Comparison of ENCODE assay signal across 2 cellular contexts in genomic region chr17:38598536-38598935, GRCh38.
TF ChIP-seq lines count a peak whose summit lies in the region.

No MANE protein-coding gene starts in this region.

TF ChIP-seq in HEK293, 187 proteins besides CTCF, POLR2A, EP300 and RAD21 (continued from another document and continues in another):
- TF ChIP-seq, protein P1, sequence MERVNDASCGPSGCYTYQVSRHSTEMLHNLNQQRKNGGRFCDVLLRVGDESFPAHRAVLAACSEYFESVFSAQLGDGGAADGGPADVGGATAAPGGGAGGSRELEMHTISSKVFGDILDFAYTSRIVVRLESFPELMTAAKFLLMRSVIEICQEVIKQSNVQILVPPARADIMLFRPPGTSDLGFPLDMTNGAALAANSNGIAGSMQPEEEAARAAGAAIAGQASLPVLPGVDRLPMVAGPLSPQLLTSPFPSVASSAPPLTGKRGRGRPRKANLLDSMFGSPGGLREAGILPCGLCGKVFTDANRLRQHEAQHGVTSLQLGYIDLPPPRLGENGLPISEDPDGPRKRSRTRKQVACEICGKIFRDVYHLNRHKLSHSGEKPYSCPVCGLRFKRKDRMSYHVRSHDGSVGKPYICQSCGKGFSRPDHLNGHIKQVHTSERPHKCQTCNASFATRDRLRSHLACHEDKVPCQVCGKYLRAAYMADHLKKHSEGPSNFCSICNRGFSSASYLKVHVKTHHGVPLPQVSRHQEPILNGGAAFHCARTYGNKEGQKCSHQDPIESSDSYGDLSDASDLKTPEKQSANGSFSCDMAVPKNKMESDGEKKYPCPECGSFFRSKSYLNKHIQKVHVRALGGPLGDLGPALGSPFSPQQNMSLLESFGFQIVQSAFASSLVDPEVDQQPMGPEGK (tag by site-specific recombination; IDR thresholded peaks at IDR 0.05), result peak; percentile 76
- no peak for TF ChIP-seq MYNN (tag by site-specific recombination; IDR thresholded peaks at IDR 0.05; ENCODE audit: borderline replicate concordance)
- TF ChIP-seq ZBTB44 (tag by site-specific recombination; IDR thresholded peaks at IDR 0.05), result peak; percentile 54; the same call in 1 of the 2 replicates
- peak; percentile 20; the same call in 1 of the 2 replicates for TF ChIP-seq ZNF843 (tag by site-specific recombination; IDR thresholded peaks at IDR 0.05)
- TF ChIP-seq ZNF24 (tag by site-specific recombination; IDR thresholded peaks at IDR 0.05), result peak; percentile 83; the same call in 1 of the 2 replicates
- TF ChIP-seq ZSCAN30 (tag by site-specific recombination; IDR thresholded peaks at IDR 0.05), result peak; percentile 94
- peak; percentile 85; the same call in 1 of the 2 replicates for TF ChIP-seq ZNF148 (tag by site-specific recombination; IDR thresholded peaks at IDR 0.05; ENCODE audit: borderline replicate concordance)
- TF ChIP-seq ZNF530 (tag by site-specific recombination; IDR thresholded peaks at IDR 0.05; ENCODE audit: low read depth), result no peak
- no peak for TF ChIP-seq ZNF169 (tag by site-specific recombination; IDR thresholded peaks at IDR 0.05)
- peak; percentile 66 for TF ChIP-seq ZFHX2 (tag by site-specific recombination; conservative IDR thresholded peaks at IDR 0.05)
- TF ChIP-seq, protein P2, sequence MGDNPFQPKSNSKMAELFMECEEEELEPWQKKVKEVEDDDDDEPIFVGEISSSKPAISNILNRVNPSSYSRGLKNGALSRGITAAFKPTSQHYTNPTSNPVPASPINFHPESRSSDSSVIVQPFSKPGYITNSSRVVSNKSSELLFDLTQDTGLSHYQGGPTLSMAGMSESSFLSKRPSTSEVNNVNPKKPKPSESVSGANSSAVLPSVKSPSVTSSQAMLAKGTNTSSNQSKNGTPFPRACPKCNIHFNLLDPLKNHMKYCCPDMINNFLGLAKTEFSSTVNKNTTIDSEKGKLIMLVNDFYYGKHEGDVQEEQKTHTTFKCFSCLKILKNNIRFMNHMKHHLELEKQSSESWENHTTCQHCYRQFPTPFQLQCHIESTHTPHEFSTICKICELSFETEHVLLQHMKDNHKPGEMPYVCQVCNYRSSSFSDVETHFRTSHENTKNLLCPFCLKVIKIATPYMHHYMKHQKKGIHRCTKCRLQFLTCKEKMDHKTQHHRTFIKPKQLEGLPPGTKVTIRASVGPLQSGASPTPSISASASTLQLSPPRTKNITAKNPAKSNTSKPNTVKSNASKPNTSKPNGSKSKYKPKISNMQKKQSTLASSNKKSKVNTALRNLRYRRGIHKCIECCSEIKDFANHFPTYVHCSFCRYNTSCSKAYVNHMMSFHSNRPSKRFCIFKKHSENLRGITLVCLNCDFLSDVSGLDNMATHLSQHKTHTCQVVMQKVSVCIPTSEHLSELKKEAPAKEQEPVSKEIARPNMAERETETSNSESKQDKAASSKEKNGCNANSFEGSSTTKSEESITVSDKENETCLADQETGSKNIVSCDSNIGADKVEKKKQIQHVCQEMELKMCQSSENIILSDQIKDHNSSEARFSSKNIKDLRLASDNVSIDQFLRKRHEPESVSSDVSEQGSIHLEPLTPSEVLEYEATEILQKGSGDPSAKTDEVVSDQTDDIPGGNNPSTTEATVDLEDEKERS (tag by site-specific recombination; IDR thresholded peaks at IDR 0.05), result no peak
- TF ChIP-seq, protein P3, sequence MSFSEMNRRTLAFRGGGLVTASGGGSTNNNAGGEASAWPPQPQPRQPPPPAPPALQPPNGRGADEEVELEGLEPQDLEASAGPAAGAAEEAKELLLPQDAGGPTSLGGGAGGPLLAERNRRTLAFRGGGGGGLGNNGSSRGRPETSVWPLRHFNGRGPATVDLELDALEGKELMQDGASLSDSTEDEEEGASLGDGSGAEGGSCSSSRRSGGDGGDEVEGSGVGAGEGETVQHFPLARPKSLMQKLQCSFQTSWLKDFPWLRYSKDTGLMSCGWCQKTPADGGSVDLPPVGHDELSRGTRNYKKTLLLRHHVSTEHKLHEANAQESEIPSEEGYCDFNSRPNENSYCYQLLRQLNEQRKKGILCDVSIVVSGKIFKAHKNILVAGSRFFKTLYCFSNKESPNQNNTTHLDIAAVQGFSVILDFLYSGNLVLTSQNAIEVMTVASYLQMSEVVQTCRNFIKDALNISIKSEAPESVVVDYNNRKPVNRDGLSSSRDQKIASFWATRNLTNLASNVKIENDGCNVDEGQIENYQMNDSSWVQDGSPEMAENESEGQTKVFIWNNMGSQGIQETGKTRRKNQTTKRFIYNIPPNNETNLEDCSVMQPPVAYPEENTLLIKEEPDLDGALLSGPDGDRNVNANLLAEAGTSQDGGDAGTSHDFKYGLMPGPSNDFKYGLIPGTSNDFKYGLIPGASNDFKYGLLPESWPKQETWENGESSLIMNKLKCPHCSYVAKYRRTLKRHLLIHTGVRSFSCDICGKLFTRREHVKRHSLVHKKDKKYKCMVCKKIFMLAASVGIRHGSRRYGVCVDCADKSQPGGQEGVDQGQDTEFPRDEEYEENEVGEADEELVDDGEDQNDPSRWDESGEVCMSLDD (tag by site-specific recombination; IDR thresholded peaks at IDR 0.05), result no peak

TF ChIP-seq in K562, 482 proteins besides CTCF, POLR2A, EP300 and RAD21 (continued from another document and continues in another):
- no peak for TF ChIP-seq GMEB1 (CRISPR knock-in tag; IDR thresholded peaks at IDR 0.05)
- TF ChIP-seq, protein P4, sequence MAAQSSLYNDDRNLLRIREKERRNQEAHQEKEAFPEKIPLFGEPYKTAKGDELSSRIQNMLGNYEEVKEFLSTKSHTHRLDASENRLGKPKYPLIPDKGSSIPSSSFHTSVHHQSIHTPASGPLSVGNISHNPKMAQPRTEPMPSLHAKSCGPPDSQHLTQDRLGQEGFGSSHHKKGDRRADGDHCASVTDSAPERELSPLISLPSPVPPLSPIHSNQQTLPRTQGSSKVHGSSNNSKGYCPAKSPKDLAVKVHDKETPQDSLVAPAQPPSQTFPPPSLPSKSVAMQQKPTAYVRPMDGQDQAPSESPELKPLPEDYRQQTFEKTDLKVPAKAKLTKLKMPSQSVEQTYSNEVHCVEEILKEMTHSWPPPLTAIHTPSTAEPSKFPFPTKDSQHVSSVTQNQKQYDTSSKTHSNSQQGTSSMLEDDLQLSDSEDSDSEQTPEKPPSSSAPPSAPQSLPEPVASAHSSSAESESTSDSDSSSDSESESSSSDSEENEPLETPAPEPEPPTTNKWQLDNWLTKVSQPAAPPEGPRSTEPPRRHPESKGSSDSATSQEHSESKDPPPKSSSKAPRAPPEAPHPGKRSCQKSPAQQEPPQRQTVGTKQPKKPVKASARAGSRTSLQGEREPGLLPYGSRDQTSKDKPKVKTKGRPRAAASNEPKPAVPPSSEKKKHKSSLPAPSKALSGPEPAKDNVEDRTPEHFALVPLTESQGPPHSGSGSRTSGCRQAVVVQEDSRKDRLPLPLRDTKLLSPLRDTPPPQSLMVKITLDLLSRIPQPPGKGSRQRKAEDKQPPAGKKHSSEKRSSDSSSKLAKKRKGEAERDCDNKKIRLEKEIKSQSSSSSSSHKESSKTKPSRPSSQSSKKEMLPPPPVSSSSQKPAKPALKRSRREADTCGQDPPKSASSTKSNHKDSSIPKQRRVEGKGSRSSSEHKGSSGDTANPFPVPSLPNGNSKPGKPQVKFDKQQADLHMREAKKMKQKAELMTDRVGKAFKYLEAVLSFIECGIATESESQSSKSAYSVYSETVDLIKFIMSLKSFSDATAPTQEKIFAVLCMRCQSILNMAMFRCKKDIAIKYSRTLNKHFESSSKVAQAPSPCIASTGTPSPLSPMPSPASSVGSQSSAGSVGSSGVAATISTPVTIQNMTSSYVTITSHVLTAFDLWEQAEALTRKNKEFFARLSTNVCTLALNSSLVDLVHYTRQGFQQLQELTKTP (IDR thresholded peaks at IDR 0.05; ENCODE audit: low read depth in 1 of 2, partially characterized antibody in 2 of 2), result peak; percentile 30 to 33
- TF ChIP-seq, protein P5, sequence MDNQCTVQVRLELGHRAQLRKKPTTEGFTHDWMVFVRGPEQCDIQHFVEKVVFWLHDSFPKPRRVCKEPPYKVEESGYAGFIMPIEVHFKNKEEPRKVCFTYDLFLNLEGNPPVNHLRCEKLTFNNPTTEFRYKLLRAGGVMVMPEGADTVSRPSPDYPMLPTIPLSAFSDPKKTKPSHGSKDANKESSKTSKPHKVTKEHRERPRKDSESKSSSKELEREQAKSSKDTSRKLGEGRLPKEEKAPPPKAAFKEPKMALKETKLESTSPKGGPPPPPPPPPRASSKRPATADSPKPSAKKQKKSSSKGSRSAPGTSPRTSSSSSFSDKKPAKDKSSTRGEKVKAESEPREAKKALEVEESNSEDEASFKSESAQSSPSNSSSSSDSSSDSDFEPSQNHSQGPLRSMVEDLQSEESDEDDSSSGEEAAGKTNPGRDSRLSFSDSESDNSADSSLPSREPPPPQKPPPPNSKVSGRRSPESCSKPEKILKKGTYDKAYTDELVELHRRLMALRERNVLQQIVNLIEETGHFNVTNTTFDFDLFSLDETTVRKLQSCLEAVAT (IDR thresholded peaks at IDR 0.05), result 0 out of 4 replicates have a peak, but pooled peaks of 1 of the 2 experiments have one; percentile 25
- TF ChIP-seq NONO (IDR thresholded peaks at IDR 0.05; ENCODE audit: low read depth in 2 of 2, low read length in 1 of 2), result 0 out of 4 replicates have a peak, but pooled peaks of 1 of the 2 experiments have one; percentile 43
- 0 out of 2 replicates have a peak, but pooled peaks have one; percentile 16 for TF ChIP-seq TCF3 (CRISPR knock-in tag; IDR thresholded peaks at IDR 0.05)
- TF ChIP-seq CREM (IDR thresholded peaks at IDR 0.05; ENCODE audit: low read depth), result peak; percentile 69
- no peak for TF ChIP-seq BDP1 (IDR thresholded peaks at IDR 0.05; ENCODE audit: insufficient read depth, insufficient read length)
- no peak for TF ChIP-seq ETV6 (IDR thresholded peaks at IDR 0.05; ENCODE audit: borderline replicate concordance in 1 of 2, low read depth in 2 of 2, low read length in 1 of 2)
- TF ChIP-seq ETV6 (CRISPR knock-in tag; IDR thresholded peaks at IDR 0.05; ENCODE audit: borderline replicate concordance), result no peak
- peak in 2 of 3 experiments; percentile 46 to 70 for TF ChIP-seq YY1 (IDR thresholded peaks at IDR 0.05; ENCODE audit: borderline replicate concordance in 1 of 3, control insufficient read depth in 1 of 3, extremely low read depth in 1 of 3, insufficient read depth in 3 of 3, insufficient read length in 1 of 3, insufficient replicate concordance in 2 of 3, low read depth in 1 of 3, low read length in 2 of 3)
- no peak for TF ChIP-seq TAF9B (IDR thresholded peaks at IDR 0.05; ENCODE audit: partially characterized antibody)
- TF ChIP-seq, protein P6, sequence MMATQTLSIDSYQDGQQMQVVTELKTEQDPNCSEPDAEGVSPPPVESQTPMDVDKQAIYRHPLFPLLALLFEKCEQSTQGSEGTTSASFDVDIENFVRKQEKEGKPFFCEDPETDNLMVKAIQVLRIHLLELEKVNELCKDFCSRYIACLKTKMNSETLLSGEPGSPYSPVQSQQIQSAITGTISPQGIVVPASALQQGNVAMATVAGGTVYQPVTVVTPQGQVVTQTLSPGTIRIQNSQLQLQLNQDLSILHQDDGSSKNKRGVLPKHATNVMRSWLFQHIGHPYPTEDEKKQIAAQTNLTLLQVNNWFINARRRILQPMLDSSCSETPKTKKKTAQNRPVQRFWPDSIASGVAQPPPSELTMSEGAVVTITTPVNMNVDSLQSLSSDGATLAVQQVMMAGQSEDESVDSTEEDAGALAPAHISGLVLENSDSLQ (IDR thresholded peaks at IDR 0.05), result peak; percentile 74
- no peak for TF ChIP-seq ZNF217 (CRISPR knock-in tag; IDR thresholded peaks at IDR 0.05)
- no peak for TF ChIP-seq AFF4 (CRISPR knock-in tag; IDR thresholded peaks at IDR 0.05)
- TF ChIP-seq, protein P7, sequence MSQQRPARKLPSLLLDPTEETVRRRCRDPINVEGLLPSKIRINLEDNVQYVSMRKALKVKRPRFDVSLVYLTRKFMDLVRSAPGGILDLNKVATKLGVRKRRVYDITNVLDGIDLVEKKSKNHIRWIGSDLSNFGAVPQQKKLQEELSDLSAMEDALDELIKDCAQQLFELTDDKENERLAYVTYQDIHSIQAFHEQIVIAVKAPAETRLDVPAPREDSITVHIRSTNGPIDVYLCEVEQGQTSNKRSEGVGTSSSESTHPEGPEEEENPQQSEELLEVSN (IDR thresholded peaks at IDR 0.05; ENCODE audit: borderline replicate concordance in 1 of 2, extremely low read depth in 1 of 2, insufficient read depth in 1 of 2, insufficient read length in 1 of 2, low read depth in 1 of 2, low read length in 1 of 2, poor library complexity in 1 of 2, severe bottlenecking in 1 of 2), result peak in 1 of 2 experiments; percentile 68
- no peak for TF ChIP-seq ZNF511 (CRISPR knock-in tag; IDR thresholded peaks at IDR 0.05)
- TF ChIP-seq NR1H2 (CRISPR knock-in tag; IDR thresholded peaks at IDR 0.05), result no peak
- peak; percentile 89 for TF ChIP-seq ZSCAN29 (IDR thresholded peaks at IDR 0.05)
- no peak for TF ChIP-seq ZNF23 (CRISPR knock-in tag; IDR thresholded peaks at IDR 0.05)
